In genomic region chr19:36492689-36493453, GRCh38 we compare ENCODE assay signal across 7 cellular contexts. TPM values are rescaled to one million over a fixed set of nuclear protein-coding genes. Genes with fewer than 3 reads are reported as not detected.
DNase-seq lines count a peak whose midpoint lies in the region.
"Not testable (repeated sequence)": the region's sequence is repeated elsewhere in the genome, so short reads cannot be mapped to it uniquely, and the experiment has no call there.

No MANE protein-coding gene starts in this region.

- H4K20me1 ChIP-seq in Karpas-422 (ENCODE audit: insufficient read depth, low read depth, low read length) = not testable (repeated sequence)

- not testable (repeated sequence) for H3K4me3 ChIP-seq in Karpas-422 (ENCODE audit: low read length)

- not testable (repeated sequence) for H3K4me1 ChIP-seq in Karpas-422 (ENCODE audit: low read length)

- not testable (repeated sequence) for H2AFZ ChIP-seq in Karpas-422 (ENCODE audit: low read length)

- H3K9ac ChIP-seq in Karpas-422 (ENCODE audit: low read length) = not testable (repeated sequence)

- H3K36me3 ChIP-seq in Karpas-422 (ENCODE audit: insufficient read depth, low read length) = not testable (repeated sequence)

- H3K9me3 ChIP-seq in Karpas-422 (ENCODE audit: low read length) = not testable (repeated sequence)

- H3K27me3 ChIP-seq in Karpas-422 (ENCODE audit: low read length) = not testable (repeated sequence)

- DNase-seq in Daoy (ENCODE audit: low read depth) (peak; percentile 61), Karpas-422 (peak; percentile 62), RKO (ENCODE audit: low spot score) (peak; percentile 86), epithelial cell of prostate (ENCODE audit: low read depth, low spot score) (peak; percentile 14), iris pigment epithelial cell (ENCODE audit: low read depth) (peak; percentile 72), renal cortical epithelial cell (ENCODE audit: low read depth) (peak; percentile 18)
- peak; percentile 11 for DNase-seq in activated naive CD4-positive, alpha-beta T cell treated with Interleukin-2 at 50 U/mL for 16 hours

- not testable (repeated sequence) for H3K4me2 ChIP-seq in Karpas-422 (ENCODE audit: low read depth, low read length, poor library complexity, severe bottlenecking)

- peaks cover 13% of the 10 kb centered on the region for H3K79me2 ChIP-seq in Karpas-422 (ENCODE audit: low read length)

- not testable (repeated sequence) for H3K27ac ChIP-seq in Karpas-422 (ENCODE audit: low read length); epithelial cell of prostate

- H3K9me2 ChIP-seq in Karpas-422 (replicated peaks; ENCODE audit: insufficient read depth, low read length) = not testable (repeated sequence)

RNA-seq across cellular contexts. Expression of gene ZNF566, which starts 3.5 kb away (rescaled TPM):
- 7.3 and 9.0 TPM in 2 replicates for total RNA-seq in Daoy (2014; rRNA removed; shearing (Covaris generic))
- total RNA-seq in Karpas-422 (2014; rRNA removed; shearing (Covaris generic); ENCODE audit: low replicate concordance) = 17.3 and 21.4 TPM in 2 replicates
- 5.2 and 11.9 TPM in 2 replicates for total RNA-seq in renal cortical epithelial cell

RNA-seq across cellular contexts. Expression of gene ZNF260, which starts 35.2 kb away (rescaled TPM):
- 9.1 and 11.8 TPM in 2 replicates for total RNA-seq in Daoy (2014; rRNA removed; shearing (Covaris generic))
- total RNA-seq in Karpas-422 (2014; rRNA removed; shearing (Covaris generic); ENCODE audit: low replicate concordance) = 9.6 and 31.6 TPM in 2 replicates
- 20.8 and 34.5 TPM in 2 replicates for total RNA-seq in renal cortical epithelial cell

Comparison
In these comparisons a context has a peak if more than half of its experiments do, and no peak if none do; other contexts are left out.
1. DNase-seq: peak in every context shown above with its lines; median percentile 86 in RKO; 72 in iris pigment epithelial cell; 62 in Karpas-422; 61 in Daoy; 18 in renal cortical epithelial cell; 14 in epithelial cell of prostate; 11 in activated naive CD4-positive, alpha-beta T cell treated with Interleukin-2 at 50 U/mL for 16 hours.